In the genomic region with DNA sequence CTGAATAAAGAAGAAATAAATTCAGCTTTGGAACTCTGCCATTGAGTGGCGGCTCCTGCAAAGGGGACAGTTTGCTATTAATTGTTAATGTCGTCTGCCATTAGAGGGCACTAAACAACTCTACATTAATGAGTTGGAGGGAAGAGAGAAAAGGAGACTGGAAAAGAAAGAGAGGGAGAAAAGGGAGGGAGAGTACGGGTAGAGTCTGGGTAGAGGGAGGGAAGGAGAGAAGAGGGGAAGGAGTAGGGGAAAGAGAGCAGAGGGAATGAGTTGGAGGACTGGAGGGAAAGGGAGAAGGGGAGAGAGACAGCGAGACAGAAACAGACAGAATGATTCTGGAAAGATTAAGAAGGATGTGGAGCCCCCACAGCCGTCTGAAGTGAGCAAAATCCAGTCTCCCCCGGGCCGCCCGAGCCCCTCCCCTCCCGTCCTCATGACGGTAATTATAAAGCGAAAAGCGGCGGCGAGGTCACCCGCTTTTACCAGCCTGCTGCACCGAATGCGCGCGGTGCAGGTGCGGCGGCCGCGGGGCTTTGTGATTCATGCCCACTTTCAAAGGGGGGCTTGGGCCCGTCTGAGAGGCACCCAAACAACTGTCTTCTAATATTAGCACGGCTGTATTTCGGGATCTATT, we compare ENCODE assay signal across 1 cellular context.
A peak's percentile ranks its signal among the peaks of the same experiment; 100 is the strongest.
TF ChIP-seq lines count a peak whose summit lies in the region.

No MANE protein-coding gene starts in this region.

TF ChIP-seq in HepG2, 621 proteins besides CTCF, POLR2A, EP300 and RAD21 (continued from another document):
- TF ChIP-seq, protein P1, sequence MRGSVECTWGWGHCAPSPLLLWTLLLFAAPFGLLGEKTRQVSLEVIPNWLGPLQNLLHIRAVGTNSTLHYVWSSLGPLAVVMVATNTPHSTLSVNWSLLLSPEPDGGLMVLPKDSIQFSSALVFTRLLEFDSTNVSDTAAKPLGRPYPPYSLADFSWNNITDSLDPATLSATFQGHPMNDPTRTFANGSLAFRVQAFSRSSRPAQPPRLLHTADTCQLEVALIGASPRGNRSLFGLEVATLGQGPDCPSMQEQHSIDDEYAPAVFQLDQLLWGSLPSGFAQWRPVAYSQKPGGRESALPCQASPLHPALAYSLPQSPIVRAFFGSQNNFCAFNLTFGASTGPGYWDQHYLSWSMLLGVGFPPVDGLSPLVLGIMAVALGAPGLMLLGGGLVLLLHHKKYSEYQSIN (CRISPR knock-in tag; IDR thresholded peaks at IDR 0.05; ENCODE audit: borderline replicate concordance) = no peak
- no peak for TF ChIP-seq ZNF879 (CRISPR knock-in tag; IDR thresholded peaks at IDR 0.05)
- peak; percentile 43 to 47; a peak in 1 of 4 replicates for TF ChIP-seq NR2F1 (CRISPR knock-in tag; IDR thresholded peaks at IDR 0.05)
- peak; percentile 93 for TF ChIP-seq MIXL1 (CRISPR knock-in tag; IDR thresholded peaks at IDR 0.05)
- TF ChIP-seq, protein P2, sequence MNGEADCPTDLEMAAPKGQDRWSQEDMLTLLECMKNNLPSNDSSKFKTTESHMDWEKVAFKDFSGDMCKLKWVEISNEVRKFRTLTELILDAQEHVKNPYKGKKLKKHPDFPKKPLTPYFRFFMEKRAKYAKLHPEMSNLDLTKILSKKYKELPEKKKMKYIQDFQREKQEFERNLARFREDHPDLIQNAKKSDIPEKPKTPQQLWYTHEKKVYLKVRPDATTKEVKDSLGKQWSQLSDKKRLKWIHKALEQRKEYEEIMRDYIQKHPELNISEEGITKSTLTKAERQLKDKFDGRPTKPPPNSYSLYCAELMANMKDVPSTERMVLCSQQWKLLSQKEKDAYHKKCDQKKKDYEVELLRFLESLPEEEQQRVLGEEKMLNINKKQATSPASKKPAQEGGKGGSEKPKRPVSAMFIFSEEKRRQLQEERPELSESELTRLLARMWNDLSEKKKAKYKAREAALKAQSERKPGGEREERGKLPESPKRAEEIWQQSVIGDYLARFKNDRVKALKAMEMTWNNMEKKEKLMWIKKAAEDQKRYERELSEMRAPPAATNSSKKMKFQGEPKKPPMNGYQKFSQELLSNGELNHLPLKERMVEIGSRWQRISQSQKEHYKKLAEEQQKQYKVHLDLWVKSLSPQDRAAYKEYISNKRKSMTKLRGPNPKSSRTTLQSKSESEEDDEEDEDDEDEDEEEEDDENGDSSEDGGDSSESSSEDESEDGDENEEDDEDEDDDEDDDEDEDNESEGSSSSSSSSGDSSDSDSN (CRISPR knock-in tag; IDR thresholded peaks at IDR 0.05) = peak; percentile 51
- TF ChIP-seq, protein P3, sequence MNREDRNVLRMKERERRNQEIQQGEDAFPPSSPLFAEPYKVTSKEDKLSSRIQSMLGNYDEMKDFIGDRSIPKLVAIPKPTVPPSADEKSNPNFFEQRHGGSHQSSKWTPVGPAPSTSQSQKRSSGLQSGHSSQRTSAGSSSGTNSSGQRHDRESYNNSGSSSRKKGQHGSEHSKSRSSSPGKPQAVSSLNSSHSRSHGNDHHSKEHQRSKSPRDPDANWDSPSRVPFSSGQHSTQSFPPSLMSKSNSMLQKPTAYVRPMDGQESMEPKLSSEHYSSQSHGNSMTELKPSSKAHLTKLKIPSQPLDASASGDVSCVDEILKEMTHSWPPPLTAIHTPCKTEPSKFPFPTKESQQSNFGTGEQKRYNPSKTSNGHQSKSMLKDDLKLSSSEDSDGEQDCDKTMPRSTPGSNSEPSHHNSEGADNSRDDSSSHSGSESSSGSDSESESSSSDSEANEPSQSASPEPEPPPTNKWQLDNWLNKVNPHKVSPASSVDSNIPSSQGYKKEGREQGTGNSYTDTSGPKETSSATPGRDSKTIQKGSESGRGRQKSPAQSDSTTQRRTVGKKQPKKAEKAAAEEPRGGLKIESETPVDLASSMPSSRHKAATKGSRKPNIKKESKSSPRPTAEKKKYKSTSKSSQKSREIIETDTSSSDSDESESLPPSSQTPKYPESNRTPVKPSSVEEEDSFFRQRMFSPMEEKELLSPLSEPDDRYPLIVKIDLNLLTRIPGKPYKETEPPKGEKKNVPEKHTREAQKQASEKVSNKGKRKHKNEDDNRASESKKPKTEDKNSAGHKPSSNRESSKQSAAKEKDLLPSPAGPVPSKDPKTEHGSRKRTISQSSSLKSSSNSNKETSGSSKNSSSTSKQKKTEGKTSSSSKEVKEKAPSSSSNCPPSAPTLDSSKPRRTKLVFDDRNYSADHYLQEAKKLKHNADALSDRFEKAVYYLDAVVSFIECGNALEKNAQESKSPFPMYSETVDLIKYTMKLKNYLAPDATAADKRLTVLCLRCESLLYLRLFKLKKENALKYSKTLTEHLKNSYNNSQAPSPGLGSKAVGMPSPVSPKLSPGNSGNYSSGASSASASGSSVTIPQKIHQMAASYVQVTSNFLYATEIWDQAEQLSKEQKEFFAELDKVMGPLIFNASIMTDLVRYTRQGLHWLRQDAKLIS (CRISPR knock-in tag; IDR thresholded peaks at IDR 0.05) = peak; percentile 57; the same call in 1 of the 2 replicates
- TF ChIP-seq, protein P4, sequence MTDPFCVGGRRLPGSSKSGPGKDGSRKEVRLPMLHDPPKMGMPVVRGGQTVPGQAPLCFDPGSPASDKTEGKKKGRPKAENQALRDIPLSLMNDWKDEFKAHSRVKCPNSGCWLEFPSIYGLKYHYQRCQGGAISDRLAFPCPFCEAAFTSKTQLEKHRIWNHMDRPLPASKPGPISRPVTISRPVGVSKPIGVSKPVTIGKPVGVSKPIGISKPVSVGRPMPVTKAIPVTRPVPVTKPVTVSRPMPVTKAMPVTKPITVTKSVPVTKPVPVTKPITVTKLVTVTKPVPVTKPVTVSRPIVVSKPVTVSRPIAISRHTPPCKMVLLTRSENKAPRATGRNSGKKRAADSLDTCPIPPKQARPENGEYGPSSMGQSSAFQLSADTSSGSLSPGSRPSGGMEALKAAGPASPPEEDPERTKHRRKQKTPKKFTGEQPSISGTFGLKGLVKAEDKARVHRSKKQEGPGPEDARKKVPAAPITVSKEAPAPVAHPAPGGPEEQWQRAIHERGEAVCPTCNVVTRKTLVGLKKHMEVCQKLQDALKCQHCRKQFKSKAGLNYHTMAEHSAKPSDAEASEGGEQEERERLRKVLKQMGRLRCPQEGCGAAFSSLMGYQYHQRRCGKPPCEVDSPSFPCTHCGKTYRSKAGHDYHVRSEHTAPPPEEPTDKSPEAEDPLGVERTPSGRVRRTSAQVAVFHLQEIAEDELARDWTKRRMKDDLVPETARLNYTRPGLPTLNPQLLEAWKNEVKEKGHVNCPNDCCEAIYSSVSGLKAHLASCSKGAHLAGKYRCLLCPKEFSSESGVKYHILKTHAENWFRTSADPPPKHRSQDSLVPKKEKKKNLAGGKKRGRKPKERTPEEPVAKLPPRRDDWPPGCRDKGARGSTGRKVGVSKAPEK (CRISPR knock-in tag; IDR thresholded peaks at IDR 0.05; ENCODE audit: borderline replicate concordance) = peak; percentile 79; the same call in 1 of the 2 replicates
- no peak for TF ChIP-seq KAT8 (CRISPR knock-in tag; IDR thresholded peaks at IDR 0.05)
- peak; percentile 40; the same call in 1 of the 2 replicates for TF ChIP-seq ZFX (CRISPR knock-in tag; IDR thresholded peaks at IDR 0.05; ENCODE audit: low read depth)
- TF ChIP-seq CREB1 (IDR thresholded peaks at IDR 0.05) = no peak
- peak; percentile 19; the same call in 1 of the 2 replicates for TF ChIP-seq CREB1 (CRISPR knock-in tag; IDR thresholded peaks at IDR 0.05)
- TF ChIP-seq, protein P5, sequence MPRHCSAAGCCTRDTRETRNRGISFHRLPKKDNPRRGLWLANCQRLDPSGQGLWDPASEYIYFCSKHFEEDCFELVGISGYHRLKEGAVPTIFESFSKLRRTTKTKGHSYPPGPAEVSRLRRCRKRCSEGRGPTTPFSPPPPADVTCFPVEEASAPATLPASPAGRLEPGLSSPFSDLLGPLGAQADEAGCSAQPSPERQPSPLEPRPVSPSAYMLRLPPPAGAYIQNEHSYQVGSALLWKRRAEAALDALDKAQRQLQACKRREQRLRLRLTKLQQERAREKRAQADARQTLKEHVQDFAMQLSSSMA (CRISPR knock-in tag; IDR thresholded peaks at IDR 0.05) = no peak
- TF ChIP-seq, protein P6, sequence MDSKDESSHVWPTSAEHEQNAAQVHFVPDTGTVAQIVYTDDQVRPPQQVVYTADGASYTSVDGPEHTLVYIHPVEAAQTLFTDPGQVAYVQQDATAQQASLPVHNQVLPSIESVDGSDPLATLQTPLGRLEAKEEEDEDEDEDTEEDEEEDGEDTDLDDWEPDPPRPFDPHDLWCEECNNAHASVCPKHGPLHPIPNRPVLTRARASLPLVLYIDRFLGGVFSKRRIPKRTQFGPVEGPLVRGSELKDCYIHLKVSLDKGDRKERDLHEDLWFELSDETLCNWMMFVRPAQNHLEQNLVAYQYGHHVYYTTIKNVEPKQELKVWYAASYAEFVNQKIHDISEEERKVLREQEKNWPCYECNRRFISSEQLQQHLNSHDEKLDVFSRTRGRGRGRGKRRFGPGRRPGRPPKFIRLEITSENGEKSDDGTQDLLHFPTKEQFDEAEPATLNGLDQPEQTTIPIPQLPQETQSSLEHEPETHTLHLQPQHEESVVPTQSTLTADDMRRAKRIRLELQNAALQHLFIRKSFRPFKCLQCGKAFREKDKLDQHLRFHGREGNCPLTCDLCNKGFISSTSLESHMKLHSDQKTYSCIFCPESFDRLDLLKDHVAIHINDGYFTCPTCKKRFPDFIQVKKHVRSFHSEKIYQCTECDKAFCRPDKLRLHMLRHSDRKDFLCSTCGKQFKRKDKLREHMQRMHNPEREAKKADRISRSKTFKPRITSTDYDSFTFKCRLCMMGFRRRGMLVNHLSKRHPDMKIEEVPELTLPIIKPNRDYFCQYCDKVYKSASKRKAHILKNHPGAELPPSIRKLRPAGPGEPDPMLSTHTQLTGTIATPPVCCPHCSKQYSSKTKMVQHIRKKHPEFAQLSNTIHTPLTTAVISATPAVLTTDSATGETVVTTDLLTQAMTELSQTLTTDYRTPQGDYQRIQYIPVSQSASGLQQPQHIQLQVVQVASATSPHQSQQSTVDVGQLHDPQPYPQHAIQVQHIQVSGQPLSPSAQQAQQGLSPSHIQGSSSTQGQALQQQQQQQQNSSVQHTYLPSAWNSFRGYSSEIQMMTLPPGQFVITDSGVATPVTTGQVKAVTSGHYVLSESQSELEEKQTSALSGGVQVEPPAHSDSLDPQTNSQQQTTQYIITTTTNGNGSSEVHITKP (CRISPR knock-in tag; IDR thresholded peaks at IDR 0.05; ENCODE audit: low read depth) = peak; percentile 62; the same call in 1 of the 2 replicates
- TF ChIP-seq, protein P7, sequence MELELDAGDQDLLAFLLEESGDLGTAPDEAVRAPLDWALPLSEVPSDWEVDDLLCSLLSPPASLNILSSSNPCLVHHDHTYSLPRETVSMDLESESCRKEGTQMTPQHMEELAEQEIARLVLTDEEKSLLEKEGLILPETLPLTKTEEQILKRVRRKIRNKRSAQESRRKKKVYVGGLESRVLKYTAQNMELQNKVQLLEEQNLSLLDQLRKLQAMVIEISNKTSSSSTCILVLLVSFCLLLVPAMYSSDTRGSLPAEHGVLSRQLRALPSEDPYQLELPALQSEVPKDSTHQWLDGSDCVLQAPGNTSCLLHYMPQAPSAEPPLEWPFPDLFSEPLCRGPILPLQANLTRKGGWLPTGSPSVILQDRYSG (CRISPR knock-in tag; IDR thresholded peaks at IDR 0.05) = no peak
- TF ChIP-seq, protein P8, sequence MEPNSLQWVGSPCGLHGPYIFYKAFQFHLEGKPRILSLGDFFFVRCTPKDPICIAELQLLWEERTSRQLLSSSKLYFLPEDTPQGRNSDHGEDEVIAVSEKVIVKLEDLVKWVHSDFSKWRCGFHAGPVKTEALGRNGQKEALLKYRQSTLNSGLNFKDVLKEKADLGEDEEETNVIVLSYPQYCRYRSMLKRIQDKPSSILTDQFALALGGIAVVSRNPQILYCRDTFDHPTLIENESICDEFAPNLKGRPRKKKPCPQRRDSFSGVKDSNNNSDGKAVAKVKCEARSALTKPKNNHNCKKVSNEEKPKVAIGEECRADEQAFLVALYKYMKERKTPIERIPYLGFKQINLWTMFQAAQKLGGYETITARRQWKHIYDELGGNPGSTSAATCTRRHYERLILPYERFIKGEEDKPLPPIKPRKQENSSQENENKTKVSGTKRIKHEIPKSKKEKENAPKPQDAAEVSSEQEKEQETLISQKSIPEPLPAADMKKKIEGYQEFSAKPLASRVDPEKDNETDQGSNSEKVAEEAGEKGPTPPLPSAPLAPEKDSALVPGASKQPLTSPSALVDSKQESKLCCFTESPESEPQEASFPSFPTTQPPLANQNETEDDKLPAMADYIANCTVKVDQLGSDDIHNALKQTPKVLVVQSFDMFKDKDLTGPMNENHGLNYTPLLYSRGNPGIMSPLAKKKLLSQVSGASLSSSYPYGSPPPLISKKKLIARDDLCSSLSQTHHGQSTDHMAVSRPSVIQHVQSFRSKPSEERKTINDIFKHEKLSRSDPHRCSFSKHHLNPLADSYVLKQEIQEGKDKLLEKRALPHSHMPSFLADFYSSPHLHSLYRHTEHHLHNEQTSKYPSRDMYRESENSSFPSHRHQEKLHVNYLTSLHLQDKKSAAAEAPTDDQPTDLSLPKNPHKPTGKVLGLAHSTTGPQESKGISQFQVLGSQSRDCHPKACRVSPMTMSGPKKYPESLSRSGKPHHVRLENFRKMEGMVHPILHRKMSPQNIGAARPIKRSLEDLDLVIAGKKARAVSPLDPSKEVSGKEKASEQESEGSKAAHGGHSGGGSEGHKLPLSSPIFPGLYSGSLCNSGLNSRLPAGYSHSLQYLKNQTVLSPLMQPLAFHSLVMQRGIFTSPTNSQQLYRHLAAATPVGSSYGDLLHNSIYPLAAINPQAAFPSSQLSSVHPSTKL (CRISPR knock-in tag; IDR thresholded peaks at IDR 0.05) = peak; percentile 62; the same call in 1 of the 2 replicates
